In genomic region chr10:73714483-73714882, GRCh38 we compare ENCODE assay signal across 12 cellular contexts. TPM values are rescaled to one million over a fixed set of nuclear protein-coding genes. Genes with fewer than 3 reads are reported as not detected.
DNase-seq lines count a peak whose midpoint lies in the region; ATAC-seq, FAIRE-seq and TF ChIP-seq lines count a peak whose summit lies in the region.
"Not testable (repeated sequence)": the region's sequence is repeated elsewhere in the genome, so short reads cannot be mapped to it uniquely, and the experiment has no call there.
"Had no signal": no experiment of that assay in that cellular context is flagged by ENCODE, and none has a peak within 500 bp of the region (broad histone marks: within the 10 kb centered on the region; RNA-seq: fewer than 3 reads in every experiment).

No MANE protein-coding gene starts in this region.

- BruUV-seq in PC-3 (replicated peaks; lab: Mats Ljungman, UMichigan) = TSS peak; percentile 4
- BruUV-seq in K562 (replicated peaks; lab: Mats Ljungman, UMichigan); HepG2 (replicated peaks; lab: Mats Ljungman, UMichigan): not testable (repeated sequence)

- not testable (repeated sequence) for H2AFZ ChIP-seq in Karpas-422 (ENCODE audit: low read length); PC-3 (ENCODE audit: low read length); K562 (ENCODE audit: low read depth, low read length); HepG2 (ENCODE audit: low read length); smooth muscle cell (ENCODE audit: low read depth)

- POLR2A ChIA-PET in PC-3 (lab: Charles Lee; ENCODE audit: unreplicated experiment); HepG2 (lab: Yijun Ruan, JAX): not testable (repeated sequence)
- POLR2A ChIA-PET in K562 (lab: Yijun Ruan, JAX) = interaction anchor here (0.6 kb wide), 1 partner anchor 17 kb away, joined by 3 read pairs; no protein-coding TSS in a partner anchor

- peaks cover 50% of the 10 kb centered on the region for H3K4me1 ChIP-seq in Karpas-422 (ENCODE audit: low read length)
- H3K4me1 ChIP-seq in PC-3 (ENCODE audit: insufficient read depth, low read length); smooth muscle cell (ENCODE audit: low read depth): not testable (repeated sequence)
- H3K4me1 ChIP-seq in K562 (replicated peaks in 1 of 2; ENCODE audit: control insufficient read depth in 2 of 2, insufficient read depth in 2 of 2, low read length in 2 of 2) = peaks cover 8 to 15% of the 10 kb centered on the region in 2 experiments
- H3K4me1 ChIP-seq in left ventricle myocardium inferior = peaks cover 29% of the 10 kb centered on the region
- H3K4me1 ChIP-seq in HepG2 (ENCODE audit: insufficient read depth, low read length) = peaks cover 28% of the 10 kb centered on the region

- intact Hi-C loops in PC-3 (cut with micrococcal nuclease); K562 (cut with micrococcal nuclease); left ventricle myocardium inferior (cut with micrococcal nuclease); HepG2 (cut with micrococcal nuclease; ENCODE audit: unreplicated experiment): not testable (repeated sequence)

- not testable (repeated sequence) for H4K20me1 ChIP-seq in Karpas-422 (ENCODE audit: insufficient read depth, low read depth, low read length); PC-3 (ENCODE audit: low read length); K562 (replicated peaks; ENCODE audit: control insufficient read depth, insufficient read depth, low read length); HepG2 (ENCODE audit: insufficient read depth, low read length); smooth muscle cell (ENCODE audit: low read depth)

- 4% methylated on average over 3 of the region's 3 CpGs for WGBS in K562 (ENCODE audit: insufficient coverage, low coverage, missing lambda C conversion rate)
- WGBS in HepG2 (ENCODE audit: low lambda C conversion rate) = 21% methylated on average over 3 of the region's 3 CpGs
- 72% methylated on average over 3 of the region's 3 CpGs for WGBS in smooth muscle cell (ENCODE audit: low lambda C conversion rate)

- DNase-seq in Karpas-422; PC-3; K562 (ENCODE audit: extremely low read depth in 1 of 4, low spot score in 3 of 4); glutamatergic neuron; left ventricle myocardium inferior; smooth muscle cell (lab: John Stamatoyannopoulos, UW; ENCODE audit: unreplicated experiment): not testable (repeated sequence)
- peak; percentile 20 for DNase-seq in HepG2 (ENCODE audit: low spot score)

- H3K9ac ChIP-seq in Karpas-422 (ENCODE audit: low read length); PC-3 (ENCODE audit: low read length); K562 (ENCODE audit: insufficient read depth in 1 of 2, low read depth in 2 of 2, low read length in 2 of 2); HepG2 (ENCODE audit: insufficient read depth, low read depth, low read length); smooth muscle cell (ENCODE audit: low read depth): not testable (repeated sequence)

- FAIRE-seq in K562 (lab: Jason Lieb, UNC); HepG2 (lab: Jason Lieb, UNC): not testable (repeated sequence)

- not testable (repeated sequence) for TF ChIP-seq RAD21 in K562 (CRISPR knock-in tag; conservative IDR thresholded peaks at IDR 0.05 in 1 of 2, IDR thresholded peaks at IDR 0.05 in 1 of 2); HepG2 (CRISPR knock-in tag; IDR thresholded peaks at IDR 0.05)

- not testable (repeated sequence) for H3K4me3 Mint-ChIP-seq in glutamatergic neuron (ENCODE audit: unreplicated experiment)

- CTCF ChIA-PET in PC-3 (lab: Charles Lee); K562 (lab: Yijun Ruan, JAX; ENCODE audit: low intra/inter-chr PET ratio); HepG2 (lab: Yijun Ruan, JAX; ENCODE audit: low intra/inter-chr PET ratio, low total read pairs): not testable (repeated sequence)

- not testable (repeated sequence) for H3K79me2 ChIP-seq in Karpas-422 (ENCODE audit: low read length); PC-3 (ENCODE audit: low read length); K562 (ENCODE audit: control insufficient read depth, insufficient read depth, low read length); HepG2 (ENCODE audit: insufficient read depth, low read length); smooth muscle cell (ENCODE audit: low read depth)

- in situ Hi-C loops in K562 (cut with MboI); HepG2 (cut with HindIII; ENCODE audit: extremely low pct_ligation_motif_present, low pct_unique_long_range_greater_than_20kb): not testable (repeated sequence)

- not testable (repeated sequence) for H3K9me3 ChIP-seq in Karpas-422 (ENCODE audit: low read length); PC-3 (ENCODE audit: low read length); K562 (replicated peaks; ENCODE audit: control insufficient read depth, insufficient read depth, low read depth, low read length); left ventricle myocardium inferior (replicated peaks); HepG2 (ENCODE audit: low read length); smooth muscle cell (replicated peaks; ENCODE audit: low read depth)

- not testable (repeated sequence) for TF ChIP-seq CTCF in PC-3 (conservative IDR thresholded peaks at IDR 0.05; ENCODE audit: low read depth, low read length); K562 (IDR thresholded peaks at IDR 0.05 in 2 of 3, conservative IDR thresholded peaks at IDR 0.05 in 1 of 3; ENCODE audit: insufficient read depth in 2 of 3, low read depth in 1 of 3, low read length in 3 of 3); glutamatergic neuron (IDR thresholded peaks at IDR 0.05; ENCODE audit: partially characterized antibody, unreplicated experiment); left ventricle myocardium inferior (IDR thresholded peaks at IDR 0.05; ENCODE audit: borderline replicate concordance); HepG2 (CRISPR knock-in tag; IDR thresholded peaks at IDR 0.05); smooth muscle cell (IDR thresholded peaks at IDR 0.05; ENCODE audit: borderline replicate concordance, insufficient read depth, poor library complexity, severe bottlenecking)

- H3K9me3 Mint-ChIP-seq in glutamatergic neuron (ENCODE audit: unreplicated experiment) = not testable (repeated sequence)

- H3K27ac ChIP-seq in Karpas-422 (ENCODE audit: low read length); PC-3 (ENCODE audit: low read length): not testable (repeated sequence)
- H3K27ac ChIP-seq in K562 (ENCODE audit: extremely low read depth, low read depth, low read length) (peak overlapping the region; percentile 42; the same call in 2 of the 3 replicates), left ventricle myocardium inferior (replicated peaks) (peak overlapping the region; percentile 51), HepG2 (ENCODE audit: extremely low read length, insufficient read depth, low read length) (peak overlapping the region; percentile 61), smooth muscle cell (ENCODE audit: low read depth) (peak overlapping the region; percentile 48)

- H3K36me3 Mint-ChIP-seq in glutamatergic neuron (ENCODE audit: unreplicated experiment) = not testable (repeated sequence)

- H3K4me2 ChIP-seq in Karpas-422 (ENCODE audit: low read depth, low read length, poor library complexity, severe bottlenecking) (peak overlapping the region; percentile 15), K562 (ENCODE audit: insufficient read depth, low read length) (peak overlapping the region; percentile 17; the same call in 1 of the 2 replicates)
- H3K4me2 ChIP-seq in PC-3 (ENCODE audit: low read length); HepG2 (ENCODE audit: low read depth, low read length); smooth muscle cell: not testable (repeated sequence)

- H3F3A ChIP-seq in PC-3 (ENCODE audit: low read length, unreplicated experiment); smooth muscle cell (ENCODE audit: low read depth): not testable (repeated sequence)

- H3K4me1 Mint-ChIP-seq in glutamatergic neuron (ENCODE audit: low read depth, unreplicated experiment) = not testable (repeated sequence)

- not testable (repeated sequence) for H3K4me3 ChIP-seq in Karpas-422 (ENCODE audit: low read length); PC-3 (ENCODE audit: low read length); K562; left ventricle myocardium inferior; HepG2 (replicated peaks in 1 of 3; ENCODE audit: insufficient read depth in 1 of 3, low read depth in 2 of 3, low read length in 3 of 3); smooth muscle cell

- peak overlapping the region; percentile 97 for H3K27ac Mint-ChIP-seq in glutamatergic neuron (ENCODE audit: unreplicated experiment)

- peak; percentile 33; the same call in 1 of the 2 replicates for ATAC-seq in PC-3
- peak; percentile 61 for ATAC-seq in K562
- peak; percentile 70 for ATAC-seq in HepG2

- TF ChIP-seq POLR2A in K562 (conservative IDR thresholded peaks at IDR 0.05); HepG2 (IDR thresholded peaks at IDR 0.05; ENCODE audit: insufficient read depth in 1 of 2, low read depth in 2 of 2, low read length in 2 of 2): not testable (repeated sequence)

- TF ChIP-seq EP300 in K562 (IDR thresholded peaks at IDR 0.05; ENCODE audit: low read length); HepG2 (IDR thresholded peaks at IDR 0.05; ENCODE audit: low read depth in 2 of 2, low read length in 2 of 2); HepG2 (CRISPR knock-in tag; IDR thresholded peaks at IDR 0.05; ENCODE audit: borderline replicate concordance): not testable (repeated sequence)

- not testable (repeated sequence) for H3K27me3 ChIP-seq in Karpas-422 (ENCODE audit: low read length); PC-3 (ENCODE audit: low read length); K562 (ENCODE audit: control insufficient read depth in 2 of 2, insufficient read depth in 2 of 2, low read length in 2 of 2); left ventricle myocardium inferior (ENCODE audit: low read depth); HepG2 (ENCODE audit: control insufficient read depth in 1 of 2, insufficient read depth in 2 of 2, low read length in 2 of 2); smooth muscle cell (ENCODE audit: low read depth)

- H3K36me3 ChIP-seq in Karpas-422 (ENCODE audit: insufficient read depth, low read length) (peaks cover 28% of the 10 kb centered on the region), PC-3 (ENCODE audit: low read depth, low read length) (peaks cover 43% of the 10 kb centered on the region), K562 (ENCODE audit: control insufficient read depth, insufficient read depth, low read length) (peaks cover 58% of the 10 kb centered on the region), left ventricle myocardium inferior (peaks cover 68% of the 10 kb centered on the region), HepG2 (replicated peaks in 1 of 2; ENCODE audit: control insufficient read depth in 1 of 2, insufficient read depth in 2 of 2, low read length in 2 of 2) (peaks cover 6 to 31% of the 10 kb centered on the region in 2 experiments), smooth muscle cell (ENCODE audit: low read depth) (peaks cover 23% of the 10 kb centered on the region)

- H3K27me3 Mint-ChIP-seq in glutamatergic neuron (ENCODE audit: unreplicated experiment) = not testable (repeated sequence)

- H3K9me1 ChIP-seq in K562 (ENCODE audit: control insufficient read depth, insufficient read depth, low read length) = not testable (repeated sequence)

- not testable (repeated sequence) for H3K9me2 ChIP-seq in Karpas-422 (replicated peaks; ENCODE audit: insufficient read depth, low read length); PC-3 (replicated peaks; ENCODE audit: low read length)

RNA-seq across cellular contexts. Expression of gene AGAP5, which starts 16.6 kb away (rescaled TPM):
- 6.7 and 8.1 TPM in 2 replicates for total RNA-seq in Karpas-422 (2014; rRNA removed; shearing (Covaris generic); ENCODE audit: low replicate concordance)
- total RNA-seq in PC-3 (2014; rRNA removed) = 15.0 and 18.2 TPM in 2 replicates
- total RNA-seq in K562 (2011; cell fraction: chromatin; rRNA removed; ENCODE audit: low replicate concordance) = 22.4 and 44.9 TPM in 2 replicates
- total RNA-seq in K562 (2011; cell fraction: nucleolus; rRNA removed) = 12.0 and 15.7 TPM in 2 replicates
- 23.0 and 30.7 TPM in 2 replicates for total RNA-seq in K562 (2011; cell fraction: nucleoplasm; rRNA removed)
- 1.2 and 3.5 TPM in 2 replicates for total RNA-seq in K562 (2014; rRNA removed)
- total RNA-seq in K562 (2014; rRNA removed; fragmentation: Illumina TruSeq; extraction: Trizol) = 3.7 and 5.3 TPM in 2 replicates
- total RNA-seq in K562 (2015; rRNA removed; fragmentation: Illumina TruSeq; extraction: Trizol) = 6.1 and 6.2 TPM in 2 replicates
- total RNA-seq in K562 (2021) = 5.1 and 5.6 TPM in 2 replicates
- 7.5 and 10.1 TPM in 2 replicates for polyA plus RNA-seq in K562 (2011; rRNA removed)
- 4.1 and 5.4 TPM in 2 replicates for polyA plus RNA-seq in K562 (2011; cell fraction: cytosol; rRNA removed)
- polyA plus RNA-seq in K562 (2011; cell fraction: nucleus; rRNA removed) = 35.9 and 45.0 TPM in 2 replicates
- polyA plus RNA-seq in K562 (2012) = 3.9 and 9.2 TPM in 2 replicates
- polyA plus RNA-seq in K562 (2014; fragmentation: Illumina TruSeq; extraction: Trizol) = 5.4 and 7.0 TPM in 2 replicates
- under 1 TPM; 0.32 to 0.66 TPM for polyA plus RNA-seq in K562 (2014; fragmentation: Nextera tagmentation; extraction: Ambion mirVana)
- 5.0 and 6.8 TPM in 2 replicates for polyA plus RNA-seq in K562 (2014; rRNA removed)
- 5.3 and 5.7 TPM in 2 replicates for polyA minus RNA-seq in K562 (2011; rRNA and poly(A)+ RNA removed)
- polyA minus RNA-seq in K562 (2011; cell fraction: cytosol; rRNA and poly(A)+ RNA removed) = 1.2 and 2.4 TPM in 2 replicates
- 4.8 and 9.8 TPM in 2 replicates for polyA minus RNA-seq in K562 (2011; cell fraction: nucleus; rRNA and poly(A)+ RNA removed)
- total RNA-seq in glutamatergic neuron (ENCODE audit: unreplicated experiment) = 10.9 TPM
- 3.3 TPM for total RNA-seq in left ventricle myocardium inferior
- total RNA-seq in HepG2 (2016; rRNA removed; fragmentation: Illumina TruSeq; extraction: Trizol) = 2.4 and 5.3 TPM in 2 replicates
- total RNA-seq in HepG2 (2016; cell fraction: cytosol; rRNA removed; fragmentation: Illumina TruSeq; extraction: Trizol; ENCODE audit: low read depth) = 11.4 and 13.8 TPM in 2 replicates
- total RNA-seq in HepG2 (2016; cell fraction: insoluble cytoplasmic fraction; rRNA removed; fragmentation: Illumina TruSeq; extraction: Trizol) = 2.6 and 5.2 TPM in 2 replicates
- 6.0 and 7.5 TPM in 2 replicates for total RNA-seq in HepG2 (2016; cell fraction: membrane; rRNA removed; fragmentation: Illumina TruSeq; extraction: Trizol)
- total RNA-seq in HepG2 (2016; cell fraction: nucleus; rRNA removed; fragmentation: Illumina TruSeq; extraction: Trizol) = 7.7 and 8.0 TPM in 2 replicates
- polyA plus RNA-seq in HepG2 (2011; rRNA removed) = 7.9 and 8.7 TPM in 2 replicates
- polyA plus RNA-seq in HepG2 (2011; cell fraction: cytosol; rRNA removed) = 2.3 and 2.9 TPM in 2 replicates
- polyA plus RNA-seq in HepG2 (2011; cell fraction: nucleus; rRNA removed) = 29.4 and 34.8 TPM in 2 replicates
- 4.3 and 4.9 TPM in 2 replicates for polyA plus RNA-seq in HepG2 (2012)
- 0.55 and 0.72 TPM in 2 replicates for polyA plus RNA-seq in HepG2 (2016; cell fraction: cytosol; fragmentation: Illumina TruSeq; extraction: Trizol; ENCODE audit: low read depth)
- polyA plus RNA-seq in HepG2 (2016; cell fraction: insoluble cytoplasmic fraction; fragmentation: Illumina TruSeq; extraction: Trizol; ENCODE audit: low read depth) = 0.89 and 2.3 TPM in 2 replicates
- polyA plus RNA-seq in HepG2 (2016; cell fraction: membrane; fragmentation: Illumina TruSeq; extraction: Trizol; ENCODE audit: low read depth) = 0.94 and 1.8 TPM in 2 replicates
- 25.7 and 29.4 TPM in 2 replicates for polyA plus RNA-seq in HepG2 (2016; cell fraction: nucleus; fragmentation: Illumina TruSeq; extraction: Trizol; ENCODE audit: insufficient read depth, low read depth)
- polyA minus RNA-seq in HepG2 (2011; rRNA and poly(A)+ RNA removed; ENCODE audit: low replicate concordance) = 2.0 and 5.8 TPM in 2 replicates
- polyA minus RNA-seq in HepG2 (2011; cell fraction: cytosol; rRNA and poly(A)+ RNA removed) = 2.1 and 2.5 TPM in 2 replicates
- 10.9 TPM in 2 replicates for polyA minus RNA-seq in HepG2 (2011; cell fraction: nucleus; rRNA and poly(A)+ RNA removed)
- total RNA-seq in smooth muscle cell = 4.1 and 7.8 TPM in 2 replicates
- 1.4 and 3.2 TPM in 2 replicates for polyA plus RNA-seq in smooth muscle cell

RNA-seq across cellular contexts. Expression of gene SEC24C, which starts 29.7 kb away (rescaled TPM):
- total RNA-seq in Karpas-422 (2014; rRNA removed; shearing (Covaris generic); ENCODE audit: low replicate concordance) = 50.6 and 84.6 TPM in 2 replicates
- total RNA-seq in PC-3 (2014; rRNA removed) = 285 and 325 TPM in 2 replicates
- 185 and 253 TPM in 2 replicates for total RNA-seq in K562 (2011; cell fraction: chromatin; rRNA removed; ENCODE audit: low replicate concordance)
- 121 and 131 TPM in 2 replicates for total RNA-seq in K562 (2011; cell fraction: nucleolus; rRNA removed)
- total RNA-seq in K562 (2011; cell fraction: nucleoplasm; rRNA removed) = 132 and 136 TPM in 2 replicates
- 70.5 and 99.4 TPM in 2 replicates for total RNA-seq in K562 (2014; rRNA removed)
- total RNA-seq in K562 (2014; rRNA removed; fragmentation: Illumina TruSeq; extraction: Trizol) = 48.6 and 48.7 TPM in 2 replicates
- 55.5 and 59.4 TPM in 2 replicates for total RNA-seq in K562 (2015; rRNA removed; fragmentation: Illumina TruSeq; extraction: Trizol)
- 103 and 115 TPM in 2 replicates for total RNA-seq in K562 (2021)
- 97.4 and 150 TPM in 2 replicates for polyA plus RNA-seq in K562 (2011; rRNA removed)
- polyA plus RNA-seq in K562 (2011; cell fraction: cytosol; rRNA removed) = 116 and 140 TPM in 2 replicates
- polyA plus RNA-seq in K562 (2011; cell fraction: nucleus; rRNA removed) = 227 TPM in 2 replicates
- 94.4 and 137 TPM in 2 replicates for polyA plus RNA-seq in K562 (2012)
- polyA plus RNA-seq in K562 (2014; fragmentation: Illumina TruSeq; extraction: Trizol) = 108 and 110 TPM in 2 replicates
- 10 to 100 TPM; 19.0 to 88.4 TPM for polyA plus RNA-seq in K562 (2014; fragmentation: Nextera tagmentation; extraction: Ambion mirVana)
- 64.7 and 68.8 TPM in 2 replicates for polyA plus RNA-seq in K562 (2014; rRNA removed)
- 164 and 184 TPM in 2 replicates for polyA minus RNA-seq in K562 (2011; rRNA and poly(A)+ RNA removed)
- 98.3 and 102 TPM in 2 replicates for polyA minus RNA-seq in K562 (2011; cell fraction: cytosol; rRNA and poly(A)+ RNA removed)
- 40.7 and 54.6 TPM in 2 replicates for polyA minus RNA-seq in K562 (2011; cell fraction: nucleus; rRNA and poly(A)+ RNA removed)
- total RNA-seq in glutamatergic neuron (ENCODE audit: unreplicated experiment) = 91.1 TPM
- total RNA-seq in left ventricle myocardium inferior = 42.2 TPM
- total RNA-seq in HepG2 (2016; rRNA removed; fragmentation: Illumina TruSeq; extraction: Trizol) = 63.1 and 66.5 TPM in 2 replicates
- total RNA-seq in HepG2 (2016; cell fraction: cytosol; rRNA removed; fragmentation: Illumina TruSeq; extraction: Trizol; ENCODE audit: low read depth) = 5.7 and 6.6 TPM in 2 replicates
- 57.3 and 62.0 TPM in 2 replicates for total RNA-seq in HepG2 (2016; cell fraction: insoluble cytoplasmic fraction; rRNA removed; fragmentation: Illumina TruSeq; extraction: Trizol)
- total RNA-seq in HepG2 (2016; cell fraction: membrane; rRNA removed; fragmentation: Illumina TruSeq; extraction: Trizol) = 19.5 and 20.7 TPM in 2 replicates
- total RNA-seq in HepG2 (2016; cell fraction: nucleus; rRNA removed; fragmentation: Illumina TruSeq; extraction: Trizol) = 36.4 and 38.8 TPM in 2 replicates
- polyA plus RNA-seq in HepG2 (2011; rRNA removed) = 66.4 and 74.3 TPM in 2 replicates
- 40.0 and 44.0 TPM in 2 replicates for polyA plus RNA-seq in HepG2 (2011; cell fraction: cytosol; rRNA removed)
- polyA plus RNA-seq in HepG2 (2011; cell fraction: nucleus; rRNA removed) = 134 and 139 TPM in 2 replicates
- 42.2 and 45.9 TPM in 2 replicates for polyA plus RNA-seq in HepG2 (2012)
- polyA plus RNA-seq in HepG2 (2016; cell fraction: cytosol; fragmentation: Illumina TruSeq; extraction: Trizol; ENCODE audit: low read depth) = 3.5 and 3.8 TPM in 2 replicates
- 45.3 and 53.1 TPM in 2 replicates for polyA plus RNA-seq in HepG2 (2016; cell fraction: insoluble cytoplasmic fraction; fragmentation: Illumina TruSeq; extraction: Trizol; ENCODE audit: low read depth)
- polyA plus RNA-seq in HepG2 (2016; cell fraction: membrane; fragmentation: Illumina TruSeq; extraction: Trizol; ENCODE audit: low read depth) = 8.7 and 10.2 TPM in 2 replicates
- polyA plus RNA-seq in HepG2 (2016; cell fraction: nucleus; fragmentation: Illumina TruSeq; extraction: Trizol; ENCODE audit: insufficient read depth, low read depth) = 60.4 and 69.2 TPM in 2 replicates
- 140 and 157 TPM in 2 replicates for polyA minus RNA-seq in HepG2 (2011; rRNA and poly(A)+ RNA removed; ENCODE audit: low replicate concordance)
- polyA minus RNA-seq in HepG2 (2011; cell fraction: cytosol; rRNA and poly(A)+ RNA removed) = 50.5 and 52.3 TPM in 2 replicates
- polyA minus RNA-seq in HepG2 (2011; cell fraction: nucleus; rRNA and poly(A)+ RNA removed) = 40.4 and 42.8 TPM in 2 replicates
- total RNA-seq in smooth muscle cell = 50.3 and 54.7 TPM in 2 replicates
- polyA plus RNA-seq in smooth muscle cell = 36.4 and 41.5 TPM in 2 replicates

RNA-seq across cellular contexts. Expression of gene SYNPO2L, which starts 58.7 kb away (rescaled TPM):
- total RNA-seq in Karpas-422 (2014; rRNA removed; shearing (Covaris generic); ENCODE audit: low replicate concordance) = not detected in 2 replicates
- 0.06 TPM in 1 of 2 replicates, not detected in the other for total RNA-seq in PC-3 (2014; rRNA removed)
- 0.09 TPM in 2 replicates for total RNA-seq in K562 (2011; cell fraction: chromatin; rRNA removed; ENCODE audit: low replicate concordance)
- total RNA-seq in K562 (2011; cell fraction: nucleolus; rRNA removed) = 0.17 TPM in 1 of 2 replicates, not detected in the other
- 0.15 TPM in 1 of 2 replicates, not detected in the other for total RNA-seq in K562 (2011; cell fraction: nucleoplasm; rRNA removed)
- 0.04 TPM in 1 of 2 replicates, not detected in the other for total RNA-seq in K562 (2014; rRNA removed)
- total RNA-seq in K562 (2014; rRNA removed; fragmentation: Illumina TruSeq; extraction: Trizol) = not detected in 2 replicates
- not detected in 2 replicates for total RNA-seq in K562 (2015; rRNA removed; fragmentation: Illumina TruSeq; extraction: Trizol)
- total RNA-seq in K562 (2021) = 0.07 TPM in 1 of 2 replicates, not detected in the other
- polyA plus RNA-seq in K562 (2011; rRNA removed) = 0.03 TPM in 1 of 2 replicates, not detected in the other
- polyA plus RNA-seq in K562 (2011; cell fraction: cytosol; rRNA removed) = not detected in 2 replicates
- not detected in 2 replicates for polyA plus RNA-seq in K562 (2011; cell fraction: nucleus; rRNA removed)
- polyA plus RNA-seq in K562 (2012) = 0.04 and 0.08 TPM in 2 replicates
- 0.03 and 0.07 TPM in 2 replicates for polyA plus RNA-seq in K562 (2014; fragmentation: Illumina TruSeq; extraction: Trizol)
- polyA plus RNA-seq in K562 (2014; fragmentation: Nextera tagmentation; extraction: Ambion mirVana) = not detected
- polyA plus RNA-seq in K562 (2014; rRNA removed) = not detected in 2 replicates
- polyA minus RNA-seq in K562 (2011; rRNA and poly(A)+ RNA removed) = not detected in 2 replicates
- not detected in 2 replicates for polyA minus RNA-seq in K562 (2011; cell fraction: cytosol; rRNA and poly(A)+ RNA removed)
- not detected in 2 replicates for polyA minus RNA-seq in K562 (2011; cell fraction: nucleus; rRNA and poly(A)+ RNA removed)
- total RNA-seq in glutamatergic neuron (ENCODE audit: unreplicated experiment) = 0.42 TPM
- total RNA-seq in left ventricle myocardium inferior = 290 TPM
- total RNA-seq in HepG2 (2016; rRNA removed; fragmentation: Illumina TruSeq; extraction: Trizol) = not detected in 2 replicates
- not detected in 2 replicates for total RNA-seq in HepG2 (2016; cell fraction: cytosol; rRNA removed; fragmentation: Illumina TruSeq; extraction: Trizol; ENCODE audit: low read depth)
- total RNA-seq in HepG2 (2016; cell fraction: insoluble cytoplasmic fraction; rRNA removed; fragmentation: Illumina TruSeq; extraction: Trizol) = not detected in 2 replicates
- not detected in 2 replicates for total RNA-seq in HepG2 (2016; cell fraction: membrane; rRNA removed; fragmentation: Illumina TruSeq; extraction: Trizol)
- total RNA-seq in HepG2 (2016; cell fraction: nucleus; rRNA removed; fragmentation: Illumina TruSeq; extraction: Trizol) = not detected in 2 replicates
- polyA plus RNA-seq in HepG2 (2011; rRNA removed) = not detected in 2 replicates
- polyA plus RNA-seq in HepG2 (2011; cell fraction: cytosol; rRNA removed) = not detected in 2 replicates
- polyA plus RNA-seq in HepG2 (2011; cell fraction: nucleus; rRNA removed) = 0.05 TPM in 1 of 2 replicates, not detected in the other
- not detected in 2 replicates for polyA plus RNA-seq in HepG2 (2012)
- polyA plus RNA-seq in HepG2 (2016; cell fraction: cytosol; fragmentation: Illumina TruSeq; extraction: Trizol; ENCODE audit: low read depth) = not detected in 2 replicates
- not detected in 2 replicates for polyA plus RNA-seq in HepG2 (2016; cell fraction: insoluble cytoplasmic fraction; fragmentation: Illumina TruSeq; extraction: Trizol; ENCODE audit: low read depth)
- polyA plus RNA-seq in HepG2 (2016; cell fraction: membrane; fragmentation: Illumina TruSeq; extraction: Trizol; ENCODE audit: low read depth) = not detected in 2 replicates
- 0.11 TPM in 1 of 2 replicates, not detected in the other for polyA plus RNA-seq in HepG2 (2016; cell fraction: nucleus; fragmentation: Illumina TruSeq; extraction: Trizol; ENCODE audit: insufficient read depth, low read depth)
- not detected in 2 replicates for polyA minus RNA-seq in HepG2 (2011; rRNA and poly(A)+ RNA removed; ENCODE audit: low replicate concordance)
- not detected in 2 replicates for polyA minus RNA-seq in HepG2 (2011; cell fraction: cytosol; rRNA and poly(A)+ RNA removed)
- not detected in 2 replicates for polyA minus RNA-seq in HepG2 (2011; cell fraction: nucleus; rRNA and poly(A)+ RNA removed)
- not detected in 2 replicates for total RNA-seq in smooth muscle cell
- 0.18 and 0.25 TPM in 2 replicates for polyA plus RNA-seq in smooth muscle cell
- total RNA-seq: A172; Calu3; CD4-positive, alpha-beta memory T cell; Daoy; G401 had no signal
- polyA plus RNA-seq: CD4-positive, alpha-beta memory T cell had no signal

Comparison
In these comparisons a context has a peak if more than half of its experiments do, and no peak if none do; other contexts are left out.
1. RNA of gene SYNPO2L, which starts 58.7 kb away (total RNA-seq): 290 TPM in left ventricle myocardium inferior (single experiment); 0.42 TPM in glutamatergic neuron (single experiment), 0.04 to 0.17 TPM in K562, not detected in Karpas-422, 0.06 TPM in PC-3, not detected in HepG2 and not detected in smooth muscle cell; every median in the first group is over 100 times any median in the second.
2. Peak in every context shown above with its lines, with median percentiles within 50 percentile points of each other: ATAC-seq.